ENCODE assay signal across 1 cellular context in the genomic region with DNA sequence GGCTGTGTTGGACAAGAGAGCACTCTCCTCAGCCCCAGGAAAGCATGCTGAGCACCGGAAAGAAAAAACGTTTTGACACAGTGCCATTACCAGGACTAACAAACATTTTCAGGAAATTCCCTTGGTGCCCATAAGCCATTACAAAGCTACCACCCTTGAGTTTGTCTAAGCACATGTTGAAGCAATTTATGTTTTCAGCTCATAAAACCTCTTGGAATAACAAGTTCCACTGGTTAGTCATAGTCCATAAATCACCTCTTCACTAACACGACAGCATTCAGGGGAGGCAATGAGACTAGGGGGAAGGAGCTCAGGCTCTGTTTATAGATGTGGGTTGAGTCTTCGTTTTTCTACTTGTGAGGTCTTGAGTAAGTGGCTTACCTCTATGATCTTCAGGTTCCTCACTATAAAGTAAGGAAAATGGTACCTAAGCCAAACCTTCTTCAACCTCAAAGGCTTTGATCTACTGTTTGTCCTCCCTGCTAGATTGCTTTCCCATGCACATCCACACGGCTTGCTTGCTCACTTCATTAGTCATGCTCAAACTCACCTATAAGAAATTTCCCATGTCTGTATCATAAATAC.
TF ChIP-seq lines count a peak whose summit lies in the region.

No MANE protein-coding gene starts in this region.

TF ChIP-seq in HEK293, 187 proteins besides CTCF, POLR2A, EP300 and RAD21 (continued from another document):
- TF ChIP-seq, protein P1, sequence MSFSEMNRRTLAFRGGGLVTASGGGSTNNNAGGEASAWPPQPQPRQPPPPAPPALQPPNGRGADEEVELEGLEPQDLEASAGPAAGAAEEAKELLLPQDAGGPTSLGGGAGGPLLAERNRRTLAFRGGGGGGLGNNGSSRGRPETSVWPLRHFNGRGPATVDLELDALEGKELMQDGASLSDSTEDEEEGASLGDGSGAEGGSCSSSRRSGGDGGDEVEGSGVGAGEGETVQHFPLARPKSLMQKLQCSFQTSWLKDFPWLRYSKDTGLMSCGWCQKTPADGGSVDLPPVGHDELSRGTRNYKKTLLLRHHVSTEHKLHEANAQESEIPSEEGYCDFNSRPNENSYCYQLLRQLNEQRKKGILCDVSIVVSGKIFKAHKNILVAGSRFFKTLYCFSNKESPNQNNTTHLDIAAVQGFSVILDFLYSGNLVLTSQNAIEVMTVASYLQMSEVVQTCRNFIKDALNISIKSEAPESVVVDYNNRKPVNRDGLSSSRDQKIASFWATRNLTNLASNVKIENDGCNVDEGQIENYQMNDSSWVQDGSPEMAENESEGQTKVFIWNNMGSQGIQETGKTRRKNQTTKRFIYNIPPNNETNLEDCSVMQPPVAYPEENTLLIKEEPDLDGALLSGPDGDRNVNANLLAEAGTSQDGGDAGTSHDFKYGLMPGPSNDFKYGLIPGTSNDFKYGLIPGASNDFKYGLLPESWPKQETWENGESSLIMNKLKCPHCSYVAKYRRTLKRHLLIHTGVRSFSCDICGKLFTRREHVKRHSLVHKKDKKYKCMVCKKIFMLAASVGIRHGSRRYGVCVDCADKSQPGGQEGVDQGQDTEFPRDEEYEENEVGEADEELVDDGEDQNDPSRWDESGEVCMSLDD (tag by site-specific recombination; IDR thresholded peaks at IDR 0.05) = peak; percentile 79
- TF ChIP-seq OSR2 (tag by site-specific recombination; IDR thresholded peaks at IDR 0.05) (peak; percentile 100), ZFHX2 (tag by site-specific recombination; conservative IDR thresholded peaks at IDR 0.05) (peak; percentile 45; the same call in 1 of the 2 replicates), ZBTB21 (tag by site-specific recombination; IDR thresholded peaks at IDR 0.05) (peak; percentile 93), ZNF747 (tag by site-specific recombination; IDR thresholded peaks at IDR 0.05) (no peak), ZSCAN23 (tag by site-specific recombination; IDR thresholded peaks at IDR 0.05) (peak; percentile 99), ZNF792 (tag by site-specific recombination; IDR thresholded peaks at IDR 0.05) (no peak), ZBTB48 (tag by site-specific recombination; IDR thresholded peaks at IDR 0.05) (peak; percentile 40; the same call in 1 of the 2 replicates), SCRT2 (tag by site-specific recombination; IDR thresholded peaks at IDR 0.05) (peak; percentile 99), ZNF621 (tag by site-specific recombination; IDR thresholded peaks at IDR 0.05) (no peak), ZNF155 (tag by site-specific recombination; IDR thresholded peaks at IDR 0.05) (no peak), KLF8 (tag by site-specific recombination; IDR thresholded peaks at IDR 0.05) (peak; percentile 98), ZNF76 (tag by site-specific recombination; IDR thresholded peaks at IDR 0.05; ENCODE audit: borderline replicate concordance, low read depth) (peak; percentile 77), ZNF157 (tag by site-specific recombination; IDR thresholded peaks at IDR 0.05) (no peak), ZNF132 (tag by site-specific recombination; IDR thresholded peaks at IDR 0.05; ENCODE audit: borderline replicate concordance) (no peak), ZNF423 (tag by site-specific recombination; IDR thresholded peaks at IDR 0.05) (peak; percentile 96), ZNF670 (tag by site-specific recombination; IDR thresholded peaks at IDR 0.05; ENCODE audit: low read depth) (no peak), ZNF530 (tag by site-specific recombination; IDR thresholded peaks at IDR 0.05; ENCODE audit: low read depth) (no peak), ZNF623 (tag by site-specific recombination; IDR thresholded peaks at IDR 0.05) (peak; percentile 56), SP2 (tag by site-specific recombination; IDR thresholded peaks at IDR 0.05) (peak; percentile 67), ZNF169 (tag by site-specific recombination; IDR thresholded peaks at IDR 0.05) (no peak), ZNF596 (tag by site-specific recombination; IDR thresholded peaks at IDR 0.05) (peak; percentile 41; the same call in 1 of the 2 replicates), ZNF529 (tag by site-specific recombination; IDR thresholded peaks at IDR 0.05; ENCODE audit: insufficient replicate concordance) (peak; percentile 76), WT1 (tag by site-specific recombination; IDR thresholded peaks at IDR 0.05) (peak; percentile 99), ZBTB8A (tag by site-specific recombination; IDR thresholded peaks at IDR 0.05) (peak; percentile 87), HOXC10 (CRISPR knock-in tag; IDR thresholded peaks at IDR 0.05) (0 out of 2 replicates have a peak, but pooled peaks have one; percentile 67), ZNF248 (tag by site-specific recombination; IDR thresholded peaks at IDR 0.05) (no peak), BCL11B (tag by site-specific recombination; IDR thresholded peaks at IDR 0.05; ENCODE audit: low read depth) (peak; percentile 69; the same call in 1 of the 2 replicates), ZNF585B (tag by site-specific recombination; IDR thresholded peaks at IDR 0.05) (no peak), KLF7 (tag by site-specific recombination; IDR thresholded peaks at IDR 0.05; ENCODE audit: borderline replicate concordance) (peak; percentile 95; the same call in 1 of the 2 replicates), ZBTB1 (tag by site-specific recombination; IDR thresholded peaks at IDR 0.05) (peak; percentile 98), ZFP69B (tag by site-specific recombination; IDR thresholded peaks at IDR 0.05) (peak; percentile 91), ZNF366 (tag by site-specific recombination; conservative IDR thresholded peaks at IDR 0.05) (peak; percentile 99), EGR2 (tag by site-specific recombination; IDR thresholded peaks at IDR 0.05; ENCODE audit: low read depth) (peak; percentile 30; the same call in 1 of the 2 replicates), ZFP37 (tag by site-specific recombination; IDR thresholded peaks at IDR 0.05) (peak; percentile 93; the same call in 1 of the 2 replicates), HOXA7 (CRISPR knock-in tag; IDR thresholded peaks at IDR 0.05; ENCODE audit: borderline replicate concordance) (no peak), GFI1B (tag by site-specific recombination; IDR thresholded peaks at IDR 0.05) (peak; percentile 96), SETDB1 (IDR thresholded peaks at IDR 0.05; ENCODE audit: insufficient read length, low read length) (no peak), FEZF1 (tag by site-specific recombination; IDR thresholded peaks at IDR 0.05) (peak; percentile 100), ZNF112 (tag by site-specific recombination; IDR thresholded peaks at IDR 0.05) (no peak)
- TF ChIP-seq, protein P2, sequence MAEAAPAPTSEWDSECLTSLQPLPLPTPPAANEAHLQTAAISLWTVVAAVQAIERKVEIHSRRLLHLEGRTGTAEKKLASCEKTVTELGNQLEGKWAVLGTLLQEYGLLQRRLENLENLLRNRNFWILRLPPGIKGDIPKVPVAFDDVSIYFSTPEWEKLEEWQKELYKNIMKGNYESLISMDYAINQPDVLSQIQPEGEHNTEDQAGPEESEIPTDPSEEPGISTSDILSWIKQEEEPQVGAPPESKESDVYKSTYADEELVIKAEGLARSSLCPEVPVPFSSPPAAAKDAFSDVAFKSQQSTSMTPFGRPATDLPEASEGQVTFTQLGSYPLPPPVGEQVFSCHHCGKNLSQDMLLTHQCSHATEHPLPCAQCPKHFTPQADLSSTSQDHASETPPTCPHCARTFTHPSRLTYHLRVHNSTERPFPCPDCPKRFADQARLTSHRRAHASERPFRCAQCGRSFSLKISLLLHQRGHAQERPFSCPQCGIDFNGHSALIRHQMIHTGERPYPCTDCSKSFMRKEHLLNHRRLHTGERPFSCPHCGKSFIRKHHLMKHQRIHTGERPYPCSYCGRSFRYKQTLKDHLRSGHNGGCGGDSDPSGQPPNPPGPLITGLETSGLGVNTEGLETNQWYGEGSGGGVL (tag by site-specific recombination; IDR thresholded peaks at IDR 0.05) = peak; percentile 97
- TF ChIP-seq, protein P3, sequence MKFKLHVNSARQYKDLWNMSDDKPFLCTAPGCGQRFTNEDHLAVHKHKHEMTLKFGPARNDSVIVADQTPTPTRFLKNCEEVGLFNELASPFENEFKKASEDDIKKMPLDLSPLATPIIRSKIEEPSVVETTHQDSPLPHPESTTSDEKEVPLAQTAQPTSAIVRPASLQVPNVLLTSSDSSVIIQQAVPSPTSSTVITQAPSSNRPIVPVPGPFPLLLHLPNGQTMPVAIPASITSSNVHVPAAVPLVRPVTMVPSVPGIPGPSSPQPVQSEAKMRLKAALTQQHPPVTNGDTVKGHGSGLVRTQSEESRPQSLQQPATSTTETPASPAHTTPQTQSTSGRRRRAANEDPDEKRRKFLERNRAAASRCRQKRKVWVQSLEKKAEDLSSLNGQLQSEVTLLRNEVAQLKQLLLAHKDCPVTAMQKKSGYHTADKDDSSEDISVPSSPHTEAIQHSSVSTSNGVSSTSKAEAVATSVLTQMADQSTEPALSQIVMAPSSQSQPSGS (tag by site-specific recombination; IDR thresholded peaks at IDR 0.05; ENCODE audit: low read depth) = peak; percentile 88
- TF ChIP-seq, protein P4, sequence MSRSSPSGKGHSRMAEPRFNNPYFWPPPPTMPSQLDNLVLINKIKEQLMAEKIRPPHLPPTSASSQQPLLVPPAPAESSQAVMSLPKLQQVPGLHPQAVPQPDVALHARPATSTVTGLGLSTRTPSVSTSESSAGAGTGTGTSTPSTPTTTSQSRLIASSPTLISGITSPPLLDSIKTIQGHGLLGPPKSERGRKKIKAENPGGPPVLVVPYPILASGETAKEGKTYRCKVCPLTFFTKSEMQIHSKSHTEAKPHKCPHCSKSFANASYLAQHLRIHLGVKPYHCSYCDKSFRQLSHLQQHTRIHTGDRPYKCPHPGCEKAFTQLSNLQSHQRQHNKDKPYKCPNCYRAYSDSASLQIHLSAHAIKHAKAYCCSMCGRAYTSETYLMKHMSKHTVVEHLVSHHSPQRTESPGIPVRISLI (tag by site-specific recombination; IDR thresholded peaks at IDR 0.05) = peak; percentile 99
- TF ChIP-seq, protein P5, sequence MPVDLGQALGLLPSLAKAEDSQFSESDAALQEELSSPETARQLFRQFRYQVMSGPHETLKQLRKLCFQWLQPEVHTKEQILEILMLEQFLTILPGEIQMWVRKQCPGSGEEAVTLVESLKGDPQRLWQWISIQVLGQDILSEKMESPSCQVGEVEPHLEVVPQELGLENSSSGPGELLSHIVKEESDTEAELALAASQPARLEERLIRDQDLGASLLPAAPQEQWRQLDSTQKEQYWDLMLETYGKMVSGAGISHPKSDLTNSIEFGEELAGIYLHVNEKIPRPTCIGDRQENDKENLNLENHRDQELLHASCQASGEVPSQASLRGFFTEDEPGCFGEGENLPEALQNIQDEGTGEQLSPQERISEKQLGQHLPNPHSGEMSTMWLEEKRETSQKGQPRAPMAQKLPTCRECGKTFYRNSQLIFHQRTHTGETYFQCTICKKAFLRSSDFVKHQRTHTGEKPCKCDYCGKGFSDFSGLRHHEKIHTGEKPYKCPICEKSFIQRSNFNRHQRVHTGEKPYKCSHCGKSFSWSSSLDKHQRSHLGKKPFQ (tag by site-specific recombination; IDR thresholded peaks at IDR 0.05) = peak; percentile 93
- TF ChIP-seq, protein P6, sequence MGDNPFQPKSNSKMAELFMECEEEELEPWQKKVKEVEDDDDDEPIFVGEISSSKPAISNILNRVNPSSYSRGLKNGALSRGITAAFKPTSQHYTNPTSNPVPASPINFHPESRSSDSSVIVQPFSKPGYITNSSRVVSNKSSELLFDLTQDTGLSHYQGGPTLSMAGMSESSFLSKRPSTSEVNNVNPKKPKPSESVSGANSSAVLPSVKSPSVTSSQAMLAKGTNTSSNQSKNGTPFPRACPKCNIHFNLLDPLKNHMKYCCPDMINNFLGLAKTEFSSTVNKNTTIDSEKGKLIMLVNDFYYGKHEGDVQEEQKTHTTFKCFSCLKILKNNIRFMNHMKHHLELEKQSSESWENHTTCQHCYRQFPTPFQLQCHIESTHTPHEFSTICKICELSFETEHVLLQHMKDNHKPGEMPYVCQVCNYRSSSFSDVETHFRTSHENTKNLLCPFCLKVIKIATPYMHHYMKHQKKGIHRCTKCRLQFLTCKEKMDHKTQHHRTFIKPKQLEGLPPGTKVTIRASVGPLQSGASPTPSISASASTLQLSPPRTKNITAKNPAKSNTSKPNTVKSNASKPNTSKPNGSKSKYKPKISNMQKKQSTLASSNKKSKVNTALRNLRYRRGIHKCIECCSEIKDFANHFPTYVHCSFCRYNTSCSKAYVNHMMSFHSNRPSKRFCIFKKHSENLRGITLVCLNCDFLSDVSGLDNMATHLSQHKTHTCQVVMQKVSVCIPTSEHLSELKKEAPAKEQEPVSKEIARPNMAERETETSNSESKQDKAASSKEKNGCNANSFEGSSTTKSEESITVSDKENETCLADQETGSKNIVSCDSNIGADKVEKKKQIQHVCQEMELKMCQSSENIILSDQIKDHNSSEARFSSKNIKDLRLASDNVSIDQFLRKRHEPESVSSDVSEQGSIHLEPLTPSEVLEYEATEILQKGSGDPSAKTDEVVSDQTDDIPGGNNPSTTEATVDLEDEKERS (tag by site-specific recombination; IDR thresholded peaks at IDR 0.05) = peak; percentile 79; the same call in 1 of the 2 replicates
- TF ChIP-seq, protein P7, sequence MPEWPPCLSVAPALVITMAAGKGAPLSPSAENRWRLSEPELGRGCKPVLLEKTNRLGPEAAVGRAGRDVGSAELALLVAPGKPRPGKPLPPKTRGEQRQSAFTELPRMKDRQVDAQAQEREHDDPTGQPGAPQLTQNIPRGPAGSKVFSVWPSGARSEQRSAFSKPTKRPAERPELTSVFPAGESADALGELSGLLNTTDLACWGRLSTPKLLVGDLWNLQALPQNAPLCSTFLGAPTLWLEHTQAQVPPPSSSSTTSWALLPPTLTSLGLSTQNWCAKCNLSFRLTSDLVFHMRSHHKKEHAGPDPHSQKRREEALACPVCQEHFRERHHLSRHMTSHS (tag by site-specific recombination; IDR thresholded peaks at IDR 0.05) = peak; percentile 100
- TF ChIP-seq, protein P8, sequence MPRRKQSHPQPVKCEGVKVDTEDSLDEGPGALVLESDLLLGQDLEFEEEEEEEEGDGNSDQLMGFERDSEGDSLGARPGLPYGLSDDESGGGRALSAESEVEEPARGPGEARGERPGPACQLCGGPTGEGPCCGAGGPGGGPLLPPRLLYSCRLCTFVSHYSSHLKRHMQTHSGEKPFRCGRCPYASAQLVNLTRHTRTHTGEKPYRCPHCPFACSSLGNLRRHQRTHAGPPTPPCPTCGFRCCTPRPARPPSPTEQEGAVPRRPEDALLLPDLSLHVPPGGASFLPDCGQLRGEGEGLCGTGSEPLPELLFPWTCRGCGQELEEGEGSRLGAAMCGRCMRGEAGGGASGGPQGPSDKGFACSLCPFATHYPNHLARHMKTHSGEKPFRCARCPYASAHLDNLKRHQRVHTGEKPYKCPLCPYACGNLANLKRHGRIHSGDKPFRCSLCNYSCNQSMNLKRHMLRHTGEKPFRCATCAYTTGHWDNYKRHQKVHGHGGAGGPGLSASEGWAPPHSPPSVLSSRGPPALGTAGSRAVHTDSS (tag by site-specific recombination; IDR thresholded peaks at IDR 0.05) = peak; percentile 66
